ENCODE assay signal across 12 cellular contexts in genomic region chr6:31559606-31559957, GRCh38. TPM values are rescaled to one million over a fixed set of nuclear protein-coding genes. Genes with fewer than 3 reads are reported as not detected.
A peak's percentile ranks its signal among the peaks of the same experiment; 100 is the strongest.
DNase-seq lines count a peak whose midpoint lies in the region; ATAC-seq, FAIRE-seq and TF ChIP-seq lines count a peak whose summit lies in the region.
"Had no signal": no experiment of that assay in that cellular context is flagged by ENCODE, and none has a peak within 500 bp of the region (broad histone marks: within the 10 kb centered on the region; RNA-seq: fewer than 3 reads in every experiment).

No MANE protein-coding gene starts in this region.

- WGBS in transverse colon (ENCODE audit: low coverage in 1 of 2), 2 donors: 45 to 55% methylated on average over 2 to 4 of the region's 4 CpGs

- no peak for TF ChIP-seq CTCF in SU-DHL-6 (IDR thresholded peaks at IDR 0.05; ENCODE audit: insufficient read depth, low read length, poor library complexity, severe bottlenecking)
- no peak for TF ChIP-seq CTCF in left lung (IDR thresholded peaks at IDR 0.05)
- TF ChIP-seq CTCF in transverse colon (IDR thresholded peaks at IDR 0.05): no peak

- peaks cover 26% of the 10 kb centered on the region for H3K36me3 Mint-ChIP-seq in activated naive CD4-positive, alpha-beta T cell treated with anti-CD3 and anti-CD28 coated beads, Interleukin-2, amount 50 U/mL, for 24 hours

- H3K4me3 ChIP-seq in SU-DHL-6 (ENCODE audit: insufficient read depth, low read length, poor library complexity, severe bottlenecking) (peak overlapping the region; percentile 41), left lung (peak overlapping the region in 1 of 2 donors; percentile 26), transverse colon (no peak overlapping the region)

- no peak overlapping the region for H2AFZ ChIP-seq in SU-DHL-6 (ENCODE audit: low read depth, low read length, severe bottlenecking)

- no peak for TF ChIP-seq EP300 in transverse colon (IDR thresholded peaks at IDR 0.05; ENCODE audit: low read depth)

- H3K4me1 ChIP-seq in left lung: peaks cover 7 to 78% of the 10 kb centered on the region in 2 donors
- peaks cover 0 to 35% (median 7%) of the 10 kb centered on the region in 4 donors for H3K4me1 ChIP-seq in transverse colon

- H3K4me1 Mint-ChIP-seq in activated naive CD4-positive, alpha-beta T cell treated with anti-CD3 and anti-CD28 coated beads, Interleukin-2, amount 50 U/mL, for 24 hours: peaks cover 77% of the 10 kb centered on the region

- no peak for TF ChIP-seq POLR2A in transverse colon (IDR thresholded peaks at IDR 0.05)
- TF ChIP-seq POLR2A in H54 (IDR thresholded peaks at IDR 0.05; ENCODE audit: low read depth, low read length): no peak

- H3K27me3 Mint-ChIP-seq in activated naive CD4-positive, alpha-beta T cell treated with anti-CD3 and anti-CD28 coated beads, Interleukin-2, amount 50 U/mL, for 24 hours: no peaks in the 10 kb centered on the region

- peak overlapping the region; percentile 81 for H3K4me3 Mint-ChIP-seq in activated naive CD4-positive, alpha-beta T cell treated with anti-CD3 and anti-CD28 coated beads, Interleukin-2, amount 50 U/mL, for 24 hours

- no peaks in the 10 kb centered on the region for H3K9me2 ChIP-seq in SU-DHL-6 (replicated peaks; ENCODE audit: insufficient read depth, low read length)

- H3K9ac ChIP-seq in SU-DHL-6 (ENCODE audit: low read length): peak overlapping the region; percentile 69
- H3K9ac ChIP-seq: KMS-11 had no signal

- H3K27ac ChIP-seq in SU-DHL-6 (ENCODE audit: low read depth, low read length) (peak overlapping the region; percentile 94), left lung (peak overlapping the region; percentile 70 to 95), transverse colon (peak overlapping the region; percentile 32 to 69 (median 63))
- H3K27ac ChIP-seq: C4-2B, KMS-11 had no signal

- H3K9me3 Mint-ChIP-seq in activated naive CD4-positive, alpha-beta T cell treated with anti-CD3 and anti-CD28 coated beads, Interleukin-2, amount 50 U/mL, for 24 hours: no peaks in the 10 kb centered on the region

- no peak for FAIRE-seq in H54 (lab: Jason Lieb, UNC)
- FAIRE-seq: colon had no signal

- peak overlapping the region; percentile 77 for H3K4me2 ChIP-seq in SU-DHL-6 (ENCODE audit: low read depth, low read length, poor library complexity, severe bottlenecking)
- H3K4me2 ChIP-seq: KMS-11 had no signal

- H3K27me3 ChIP-seq in SU-DHL-6 (ENCODE audit: low read length): no peaks in the 10 kb centered on the region
- no peaks in the 10 kb centered on the region for H3K27me3 ChIP-seq in left lung
- no peaks in the 10 kb centered on the region for H3K27me3 ChIP-seq in transverse colon

- in situ Hi-C loops in transverse colon (cut with MboI; ENCODE audit: low pct_ligation_motif_present in 1 of 4, low pct_unique_long_range_greater_than_20kb in 1 of 4, low sequenced_read_pairs in 3 of 4): no loop called here

- peak overlapping the region; percentile 94 for H3K27ac Mint-ChIP-seq in activated naive CD4-positive, alpha-beta T cell treated with anti-CD3 and anti-CD28 coated beads, Interleukin-2, amount 50 U/mL, for 24 hours

- DNase-seq in activated naive CD4-positive, alpha-beta T cell (lab: John Stamatoyannopoulos, UW): no peak
- DNase-seq in left lung: no peak
- no peak for DNase-seq in transverse colon
- DNase-seq in dedifferentiated amniotic fluid mesenchymal stem cell (ENCODE audit: extremely low spot score): no peak
- no peak for DNase-seq in H54 (ENCODE audit: insufficient read length, low spot score)
- DNase-seq in GOT3 (lab: John Stamatoyannopoulos, UW): no peak

- peaks cover 76% of the 10 kb centered on the region for H3F3A ChIP-seq in SU-DHL-6 (ENCODE audit: insufficient read depth)

- no peaks in the 10 kb centered on the region for H4K20me1 ChIP-seq in SU-DHL-6 (ENCODE audit: low read depth, low read length)

- intact Hi-C loops in left lung (cut with DNase I) (no loop called here), transverse colon (cut with DNase I; ENCODE audit: low total_unique reads) (no loop called here)

- H3K36me3 ChIP-seq in SU-DHL-6 (ENCODE audit: low read length): no peaks in the 10 kb centered on the region
- H3K36me3 ChIP-seq in left lung: peaks cover 0 to 31% of the 10 kb centered on the region in 2 donors
- H3K36me3 ChIP-seq in transverse colon: peaks cover 0 to 14% (median 6%) of the 10 kb centered on the region in 4 donors

- ATAC-seq in left lung: no peak

- H3K79me2 ChIP-seq in SU-DHL-6 (ENCODE audit: insufficient read depth, low read length): peaks cover 12% of the 10 kb centered on the region; the same call in 1 of the 2 replicates

- H3K9me3 ChIP-seq in SU-DHL-6 (ENCODE audit: insufficient read depth, low read length) (no peaks in the 10 kb centered on the region), left lung (no peaks in the 10 kb centered on the region), transverse colon (no peaks in the 10 kb centered on the region)

RNA-seq across cellular contexts. Expression of gene NFKBIL1, which starts 12.2 kb away (rescaled TPM):
- total RNA-seq in left lung: 10 to 100 TPM; 15.0 to 17.2 TPM
- 10 to 100 TPM; 13.7 to 29.5 (median 22.9) TPM for total RNA-seq in transverse colon

RNA-seq across cellular contexts. Expression of gene LTA, which starts 12.5 kb away (rescaled TPM):
- under 1 TPM; 0.17 to 0.65 TPM for total RNA-seq in left lung
- total RNA-seq in transverse colon: not detected
- total RNA-seq: lung microvascular endothelial cell had no signal

RNA-seq across cellular contexts. Expression of gene ATP6V1G2, which starts 13.2 kb away (rescaled TPM):
- total RNA-seq in left lung (1 to 10 TPM; 1.0 to 1.6 TPM), transverse colon (under 1 TPM in 2 of 4 donors, not detected in 2; 0.82 to 0.95 TPM)

RNA-seq across cellular contexts. Expression of gene TNF, which starts 15.8 kb away (rescaled TPM):
- total RNA-seq in left lung (10 to 100 TPM in 1 of 2 donors, under 1 TPM in 1; 0.29 to 10.4 TPM), transverse colon (1 to 10 TPM in 1 of 4 donors, under 1 TPM in 1, not detected in 2; 0.41 to 1.1 TPM)
- total RNA-seq: lung microvascular endothelial cell had no signal

RNA-seq across cellular contexts. Expression of gene DDX39B, which starts 17.8 kb away (rescaled TPM):
- total RNA-seq in left lung: 100 to 1,000 TPM; 201 to 319 TPM
- total RNA-seq in transverse colon: 100 to 1,000 TPM; 147 to 519 (median 271) TPM
